Comparison of ENCODE assay signal across 8 cellular contexts in the genomic region with DNA sequence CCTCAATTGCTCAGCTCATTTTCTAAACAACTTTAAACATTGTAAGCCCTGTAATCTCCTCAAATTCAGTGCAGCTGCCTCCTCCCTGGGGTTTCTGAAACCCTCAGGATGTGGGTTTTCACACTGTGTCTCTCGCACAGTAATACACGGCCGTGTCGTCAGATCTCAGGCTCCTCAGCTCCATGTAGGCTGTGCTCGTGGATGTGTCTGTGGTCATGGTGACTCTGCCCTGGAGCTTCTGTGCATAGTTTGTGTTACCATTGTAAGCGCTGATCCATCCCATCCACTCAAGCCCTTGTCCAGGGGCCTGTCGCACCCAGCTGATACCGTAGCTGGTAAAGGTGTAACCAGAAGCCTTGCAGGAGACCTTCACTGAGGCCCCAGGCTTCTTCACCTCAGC.
DNase-seq lines count a peak whose midpoint lies in the region; ATAC-seq lines count a peak whose summit lies in the region.
"Not testable (repeated sequence)": the region's sequence is repeated elsewhere in the genome, so short reads cannot be mapped to it uniquely, and the experiment has no call there.

No MANE protein-coding gene starts in this region.

- H4K20me1 ChIP-seq in BLaER1 = not testable (repeated sequence)

- not testable (repeated sequence) for H3K9ac ChIP-seq in BLaER1

- H3K36me3 ChIP-seq in BLaER1 = not testable (repeated sequence)

- POLR2A ChIA-PET in T-cell (lab: Charles Lee) = interaction anchor here in 1 of 2 donors (0.7 kb wide), 1 partner anchor 12 kb away, joined by 3 read pairs; no protein-coding TSS in a partner anchor

- H3K9me3 ChIP-seq in BLaER1 = not testable (repeated sequence)

- not testable (repeated sequence) for H3K27ac ChIP-seq in BLaER1

- CTCF ChIA-PET in T-cell (lab: Charles Lee) = interaction anchor here in 1 of 2 donors (0.6 to 1.7 kb wide), 9 partner anchors 9 to 232 kb away, joined by 3 to 10 read pairs (median 4); no protein-coding TSS in a partner anchor

- H3K4me1 Mint-ChIP-seq in T-cell = peaks cover 40 to 45% (median 42%) of the 10 kb centered on the region in 3 donors
- H3K4me1 Mint-ChIP-seq in immature natural killer cell = peaks cover 31 to 33% of the 10 kb centered on the region in 2 donors

- peak overlapping the region; percentile 66 for H3K4me2 ChIP-seq in BLaER1

- H3K27ac Mint-ChIP-seq in T-cell (peak overlapping the region; percentile 85 to 89), immature natural killer cell (peak overlapping the region; percentile 48 to 99 (median 87))

- not testable (repeated sequence) for H3K27me3 ChIP-seq in BLaER1

- not testable (repeated sequence) for H3K27me3 Mint-ChIP-seq in T-cell
- H3K27me3 Mint-ChIP-seq in immature natural killer cell (ENCODE audit: low read depth in 3 of 3) = peaks cover 12 to 46% (median 27%) of the 10 kb centered on the region in 3 donors

- DNase-seq in T-cell (peak; percentile 41 to 81 (median 74)), immature natural killer cell (peak; percentile 87 to 88 (median 88))
- DNase-seq in activated CD4-positive, alpha-beta T cell treated with anti-CD3 and anti-CD28 coated beads, Interleukin-2, amount 50 U/mL, for 1 hour = peak; percentile 55
- peak; percentile 66 for DNase-seq in activated T-cell treated with anti-CD3 and anti-CD28 coated beads, Interleukin-2, amount 50 U/mL, for 1 hour
- peak; percentile 53 for DNase-seq in activated naive CD4-positive, alpha-beta T cell treated with anti-CD3 and anti-CD28 coated beads, Interleukin-2, amount 50 U/mL, for 16 hours
- peak; percentile 69 for DNase-seq in stimulated activated CD4-positive, alpha-beta T cell treated with anti-CD3 and anti-CD28 coated beads, Interleukin-4, amount 100 ng/mL, for 24 hours
- DNase-seq in stimulated activated CD8-positive, alpha-beta memory T cell treated with anti-CD3 and anti-CD28 coated beads, Interleukin-7, amount 100 ng/mL, for 24 hours (ENCODE audit: low read depth) = peak; percentile 34

- ATAC-seq in T-cell (replicated peaks in 1 of 4) = peak; percentile 84 to 88 (median 87)

- peak overlapping the region in 1 of 3 donors; percentile 66 for H3K4me3 Mint-ChIP-seq in T-cell
- peak overlapping the region; percentile 59 to 76 (median 70) for H3K4me3 Mint-ChIP-seq in immature natural killer cell

- peaks cover 22% of the 10 kb centered on the region for H3K4me1 ChIP-seq in BLaER1

- H3K9me3 Mint-ChIP-seq in T-cell, immature natural killer cell: not testable (repeated sequence)

- H3K4me3 ChIP-seq in BLaER1 = not testable (repeated sequence)

- H3K36me3 Mint-ChIP-seq in T-cell, immature natural killer cell: not testable (repeated sequence)

Comparison
In these comparisons a context has a peak if more than half of its experiments do, and no peak if none do; other contexts are left out.
1. DNase-seq: peak in every context shown above with its lines; median percentile 88 in immature natural killer cell; 74 in T-cell; 69 in stimulated activated CD4-positive, alpha-beta T cell treated with anti-CD3 and anti-CD28 coated beads, Interleukin-4, amount 100 ng/mL, for 24 hours; 66 in activated T-cell treated with anti-CD3 and anti-CD28 coated beads, Interleukin-2, amount 50 U/mL, for 1 hour; 55 in activated CD4-positive, alpha-beta T cell treated with anti-CD3 and anti-CD28 coated beads, Interleukin-2, amount 50 U/mL, for 1 hour; 53 in activated naive CD4-positive, alpha-beta T cell treated with anti-CD3 and anti-CD28 coated beads, Interleukin-2, amount 50 U/mL, for 16 hours; 34 in stimulated activated CD8-positive, alpha-beta memory T cell treated with anti-CD3 and anti-CD28 coated beads, Interleukin-7, amount 100 ng/mL, for 24 hours.